13 cellular contexts compared by ENCODE assay signal in genomic region chr16:23254338-23254737, GRCh38. TPM values are rescaled to one million over a fixed set of nuclear protein-coding genes. Genes with fewer than 3 reads are reported as not detected.
DNase-seq lines count a peak whose midpoint lies in the region; ATAC-seq lines count a peak whose summit lies in the region.
"Had no signal": no experiment of that assay in that cellular context is flagged by ENCODE, and none has a peak within 500 bp of the region (broad histone marks: within the 10 kb centered on the region; RNA-seq: fewer than 3 reads in every experiment).

No MANE protein-coding gene starts in this region.

- DNase-seq in AG08395 (ENCODE audit: low spot score) (peak; percentile 8), GM04504 (ENCODE audit: low read depth) (peak; percentile 13), SJCRH30 (peak; percentile 19 to 33), hepatic stellate cell (ENCODE audit: low spot score) (peak; percentile 53), NCI-H1694 (lab: John Stamatoyannopoulos, UW) (no peak), substantia nigra (lab: John Stamatoyannopoulos, UW) (no peak)
- DNase-seq in stimulated activated CD4-positive, alpha-beta T cell treated with anti-CD3 and anti-CD28 coated beads, Interleukin-4, amount 100 ng/mL, for 4 hours: no peak
- DNase-seq: colonic mucosa, gastrocnemius medialis, NCI-H1417, testis had no signal

- H3K4me1 ChIP-seq in SJCRH30: no peaks in the 10 kb centered on the region
- H3K4me1 ChIP-seq: gastrocnemius medialis, parathyroid adenoma, testis had no signal

- ATAC-seq in HG02678 (IDR thresholded peaks at IDR 0.05; ENCODE audit: unreplicated experiment): no peak
- ATAC-seq: gastrocnemius medialis had no signal

- H3K36me3 ChIP-seq in SJCRH30: no peaks in the 10 kb centered on the region
- H3K36me3 ChIP-seq: colonic mucosa, gastrocnemius medialis had no signal

- no peak overlapping the region for H3K4me3 ChIP-seq in SJCRH30
- H3K4me3 ChIP-seq: colonic mucosa, gastrocnemius medialis, testis had no signal

- H3K27ac ChIP-seq in SJCRH30 (no peak overlapping the region), substantia nigra (ENCODE audit: low read depth, low read length, poor library complexity, severe bottlenecking) (no peak overlapping the region)
- H3K27ac ChIP-seq: colonic mucosa, gastrocnemius medialis, parathyroid adenoma, testis had no signal

- no peaks in the 10 kb centered on the region for H3K9me3 ChIP-seq in SJCRH30 (replicated peaks)
- H3K9me3 ChIP-seq: colonic mucosa, gastrocnemius medialis, testis had no signal

- no peaks in the 10 kb centered on the region for H3K27me3 ChIP-seq in SJCRH30
- H3K27me3 ChIP-seq: colonic mucosa, gastrocnemius medialis, testis had no signal

RNA-seq across cellular contexts. Expression of gene SCNN1B, which starts 47.8 kb away (rescaled TPM):
- not detected in 2 replicates for total RNA-seq in SJCRH30 (2014; rRNA removed; shearing (Covaris generic))

Comparison
In these comparisons a context has a peak if more than half of its experiments do, and no peak if none do; other contexts are left out.
1. DNase-seq: peak in AG08395 (single experiment), GM04504 (single experiment), SJCRH30 (2 of 2) and hepatic stellate cell (single experiment); none in NCI-H1694 (single experiment), substantia nigra (0 of 49) and stimulated activated CD4-positive, alpha-beta T cell treated with anti-CD3 and anti-CD28 coated beads, Interleukin-4, amount 100 ng/mL, for 4 hours (0 of 2).